Comparison of ENCODE assay signal across 10 cellular contexts in genomic region chr2:71455741-71456569, GRCh38. TPM values are rescaled to one million over a fixed set of nuclear protein-coding genes. Genes with fewer than 3 reads are reported as not detected.
DNase-seq lines count a peak whose midpoint lies in the region; ATAC-seq and TF ChIP-seq lines count a peak whose summit lies in the region.
"Had no signal": no experiment of that assay in that cellular context is flagged by ENCODE, and none has a peak within 500 bp of the region (broad histone marks: within the 10 kb centered on the region; RNA-seq: fewer than 3 reads in every experiment).

No MANE protein-coding gene starts in this region.

- H3K36me3 ChIP-seq in HUES64 (ENCODE audit: insufficient read depth, low read length) (no peaks in the 10 kb centered on the region), spleen (peaks cover 0 to 35% (median 0%) of the 10 kb centered on the region in 6 donors)

- H3K27me3 Mint-ChIP-seq in central memory CD8-positive, alpha-beta T cell, result peaks cover 37% of the 10 kb centered on the region
- peaks cover 47% of the 10 kb centered on the region for H3K27me3 Mint-ChIP-seq in activated T-helper 2 cell treated with anti-CD3 and anti-CD28 coated beads, Interferon-gamma antibody, Interleukin-2, Interleukin-4, amounts not matched to agents 10 μg/mL and 5 μg/mL and 100 μg/mL, durations not matched to agents 14 hours and 24 hours and 36 hours (ENCODE audit: low read depth)

- H3K4me1 Mint-ChIP-seq in central memory CD8-positive, alpha-beta T cell, result peaks cover 36% of the 10 kb centered on the region
- H3K4me1 Mint-ChIP-seq in activated T-helper 2 cell treated with anti-CD3 and anti-CD28 coated beads, Interferon-gamma antibody, Interleukin-2, Interleukin-4, amounts not matched to agents 10 μg/mL and 5 μg/mL and 100 μg/mL, durations not matched to agents 14 hours and 24 hours and 36 hours (ENCODE audit: low read depth), result peaks cover 9% of the 10 kb centered on the region

- H3K9me3 ChIP-seq in HUES64 (ENCODE audit: insufficient read depth, low read depth, low read length) (no peaks in the 10 kb centered on the region), spleen (no peaks in the 10 kb centered on the region)

- no peak for DNase-seq in central memory CD8-positive, alpha-beta T cell (ENCODE audit: low spot score in 2 of 2)
- peak; percentile 41 for DNase-seq in kidney glomerular epithelial cell (lab: John Stamatoyannopoulos, UW)
- DNase-seq in spleen, result no peak
- DNase-seq in activated T-helper 2 cell treated with anti-CD3 and anti-CD28 coated beads, Interferon-gamma antibody, Interleukin-2, Interleukin-4, amounts not matched to agents 10 μg/mL and 5 μg/mL and 100 μg/mL, durations not matched to agents 14 hours and 24 hours and 36 hours (ENCODE audit: low spot score), result no peak
- no peak for DNase-seq in medulla oblongata (ENCODE audit: extremely low spot score)
- DNase-seq in head of caudate nucleus, result no peak
- DNase-seq: activated CD4-positive, CD25-positive, alpha-beta regulatory T cell treated with anti-CD3 and anti-CD28 coated beads, Interleukin-2, amount 50 U/mL, for 72 hours; NCI-H748 treated with DMSO at 0.1 percent for 48 hours; stimulated activated CD4-positive, alpha-beta T cell treated with anti-CD3 and anti-CD28 coated beads, Interleukin-2, amount 100 ng/mL, for 24 hours had no signal

- H3K36me3 Mint-ChIP-seq in central memory CD8-positive, alpha-beta T cell (ENCODE audit: insufficient read depth), result peaks cover 2% of the 10 kb centered on the region
- no peaks in the 10 kb centered on the region for H3K36me3 Mint-ChIP-seq in activated T-helper 2 cell treated with anti-CD3 and anti-CD28 coated beads, Interferon-gamma antibody, Interleukin-2, Interleukin-4, amounts not matched to agents 10 μg/mL and 5 μg/mL and 100 μg/mL, durations not matched to agents 14 hours and 24 hours and 36 hours (ENCODE audit: low read depth)

- H3K4me1 ChIP-seq in HUES64 (ENCODE audit: insufficient read depth, low read length), result peaks cover 41% of the 10 kb centered on the region
- H3K4me1 ChIP-seq in spleen, result peaks cover 29 to 95% (median 60%) of the 10 kb centered on the region in 6 donors

- H3K4me3 ChIP-seq in HUES64 (ENCODE audit: low read length) (peak overlapping the region; percentile 24), spleen (peak overlapping the region in 6 of 8 donors; percentile 1 to 76 (median 56))

- no peak for ATAC-seq in central memory CD8-positive, alpha-beta T cell (replicated peaks; ENCODE audit: extremely low read depth, poor library complexity, severe bottlenecking)

- TF ChIP-seq CTCF in spleen (IDR thresholded peaks at IDR 0.05 in 8 of 11, conservative IDR thresholded peaks at IDR 0.05 in 3 of 11), result no peak

- peak overlapping the region; percentile 7 for H3K4me3 Mint-ChIP-seq in central memory CD8-positive, alpha-beta T cell
- H3K4me3 Mint-ChIP-seq in activated T-helper 2 cell treated with anti-CD3 and anti-CD28 coated beads, Interferon-gamma antibody, Interleukin-2, Interleukin-4, amounts not matched to agents 10 μg/mL and 5 μg/mL and 100 μg/mL, durations not matched to agents 14 hours and 24 hours and 36 hours (ENCODE audit: low read depth), result no peak overlapping the region

- peak overlapping the region; percentile 61 for H3K27ac Mint-ChIP-seq in central memory CD8-positive, alpha-beta T cell (ENCODE audit: low read depth)
- no peak overlapping the region for H3K27ac Mint-ChIP-seq in activated T-helper 2 cell treated with anti-CD3 and anti-CD28 coated beads, Interferon-gamma antibody, Interleukin-2, Interleukin-4, amounts not matched to agents 10 μg/mL and 5 μg/mL and 100 μg/mL, durations not matched to agents 14 hours and 24 hours and 36 hours

- H3K27ac ChIP-seq in HUES64 (ENCODE audit: low read depth, low read length), result peak overlapping the region; percentile 81
- peak overlapping the region in 4 of 8 donors; percentile 43 to 95 (median 90) for H3K27ac ChIP-seq in spleen

- WGBS in HUES64, result 22% methylated on average over 6 of the region's 6 CpGs
- WGBS in spleen, 5 donors, result 37 to 64% (median 50%) methylated on average over 5 to 6 of the region's 6 CpGs

- no peaks in the 10 kb centered on the region for H3K9me3 Mint-ChIP-seq in central memory CD8-positive, alpha-beta T cell
- no peaks in the 10 kb centered on the region for H3K9me3 Mint-ChIP-seq in activated T-helper 2 cell treated with anti-CD3 and anti-CD28 coated beads, Interferon-gamma antibody, Interleukin-2, Interleukin-4, amounts not matched to agents 10 μg/mL and 5 μg/mL and 100 μg/mL, durations not matched to agents 14 hours and 24 hours and 36 hours

- no peak for TF ChIP-seq POLR2A in spleen (IDR thresholded peaks at IDR 0.05)

- peak overlapping the region; percentile 63 for H3K9ac ChIP-seq in HUES64 (ENCODE audit: low read depth, low read length)

- H3K27me3 ChIP-seq in HUES64 (ENCODE audit: insufficient read depth, low read length), result peaks cover 60% of the 10 kb centered on the region
- H3K27me3 ChIP-seq in spleen (replicated peaks in 1 of 7), result peaks cover 0 to 35% (median 9%) of the 10 kb centered on the region in 7 donors

- intact Hi-C loops in spleen (cut with DNase I; ENCODE audit: low total_unique reads) (no loop called here), head of caudate nucleus (cut with DNase I) (no loop called here)
- intact Hi-C loops in activated T-helper 2 cell treated with anti-CD3 and anti-CD28 coated beads, Interferon-gamma antibody, Interleukin-2, Interleukin-4, amounts not matched to agents 10 μg/mL and 5 μg/mL and 100 μg/mL, durations not matched to agents 14 hours and 24 hours and 36 hours (cut with micrococcal nuclease), result no loop called here

RNA-seq across cellular contexts. Expression of gene DYSF, which starts 2.6 kb away (rescaled TPM):
- polyA plus RNA-seq in HUES64 (2013, experiment 1 of 2), result 5.6 TPM
- 5.8 TPM for polyA plus RNA-seq in HUES64 (2013, experiment 2 of 2)
- 100 to 1,000 TPM; 114 to 287 (median 142) TPM for total RNA-seq in spleen
- polyA plus RNA-seq in spleen, result 10 to 100 TPM in 2 of 3 donors, 1 to 10 TPM in 1; 4.0 to 36.0 (median 13.7) TPM
- total RNA-seq in activated T-helper 2 cell treated with anti-CD3 and anti-CD28 coated beads, Interferon-gamma antibody, Interleukin-2, Interleukin-4, amounts not matched to agents 10 μg/mL and 5 μg/mL and 100 μg/mL, durations not matched to agents 14 hours and 24 hours and 36 hours, result 0.05 TPM in 1 of 2 replicates, not detected in the other

Comparison
In these comparisons a context has a peak if more than half of its experiments do, and no peak if none do; other contexts are left out.
1. RNA of gene DYSF, which starts 2.6 kb away (total RNA-seq): 114 to 287 TPM in spleen; 0.05 TPM in activated T-helper 2 cell treated with anti-CD3 and anti-CD28 coated beads, Interferon-gamma antibody, Interleukin-2, Interleukin-4, amounts not matched to agents 10 μg/mL and 5 μg/mL and 100 μg/mL, durations not matched to agents 14 hours and 24 hours and 36 hours; every median in the first group is over 100 times any median in the second.